ENCODE assay signal across 1 cellular context in the genomic region with DNA sequence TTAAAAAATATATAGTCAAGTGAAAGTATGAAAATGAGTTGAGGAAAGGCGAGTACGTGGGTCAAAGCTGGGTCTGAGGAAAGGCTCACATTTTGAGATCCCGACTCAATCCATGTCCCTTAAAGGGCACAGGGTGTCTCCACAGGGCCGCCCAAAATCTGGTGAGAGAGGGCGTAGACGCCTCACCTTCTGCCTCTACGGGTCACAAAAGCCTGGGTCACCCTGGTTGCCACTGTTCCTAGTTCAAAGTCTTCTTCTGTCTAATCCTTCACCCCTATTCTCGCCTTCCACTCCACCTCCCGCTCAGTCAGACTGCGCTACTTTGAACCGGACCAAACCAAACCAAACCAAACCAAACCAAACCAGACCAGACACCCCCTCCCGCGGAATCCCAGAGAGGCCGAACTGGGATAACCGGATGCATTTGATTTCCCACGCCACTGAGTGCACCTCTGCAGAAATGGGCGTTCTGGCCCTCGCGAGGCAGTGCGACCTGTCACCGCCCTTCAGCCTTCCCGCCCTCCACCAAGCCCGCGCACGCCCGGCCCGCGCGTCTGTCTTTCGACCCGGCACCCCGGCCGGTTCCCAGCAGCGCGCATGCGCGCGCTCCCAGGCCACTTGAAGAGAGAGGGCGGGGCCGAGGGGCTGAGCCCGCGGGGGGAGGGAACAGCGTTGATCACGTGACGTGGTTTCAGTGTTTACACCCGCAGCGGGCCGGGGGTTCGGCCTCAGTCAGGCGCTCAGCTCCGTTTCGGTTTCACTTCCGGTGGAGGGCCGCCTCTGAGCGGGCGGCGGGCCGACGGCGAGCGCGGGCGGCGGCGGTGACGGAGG.
TF ChIP-seq lines count a peak whose summit lies in the region.

Gene FMR1, plus strand, starts transcription at position 728 of the 831 bp plus-strand sequence. CDS start 261 bp downstream, outside the sequence.

TF ChIP-seq in HepG2, 621 proteins besides CTCF, POLR2A, EP300 and RAD21 (continued from another document and continues in another):
- TF ChIP-seq E2F1 (CRISPR knock-in tag; IDR thresholded peaks at IDR 0.05), result peak; percentile 77
- no peak for TF ChIP-seq ATF7 (IDR thresholded peaks at IDR 0.05)
- TF ChIP-seq ATF7 (CRISPR knock-in tag; IDR thresholded peaks at IDR 0.05), result no peak
- TF ChIP-seq HNRNPL (IDR thresholded peaks at IDR 0.05; ENCODE audit: low read depth, low read length), result no peak
- no peak for TF ChIP-seq MEF2D (CRISPR knock-in tag; IDR thresholded peaks at IDR 0.05)
- 0 out of 2 replicates have a peak, but pooled peaks have one; percentile 23 for TF ChIP-seq RARA (CRISPR knock-in tag; IDR thresholded peaks at IDR 0.05)
- peak; percentile 53; the same call in 1 of the 2 replicates for TF ChIP-seq ZNF605 (CRISPR knock-in tag; IDR thresholded peaks at IDR 0.05)
- 0 out of 2 replicates have a peak, but pooled peaks have one; percentile 47 for TF ChIP-seq ZNF564 (CRISPR knock-in tag; IDR thresholded peaks at IDR 0.05)
- no peak for TF ChIP-seq ZBTB21 (CRISPR knock-in tag; IDR thresholded peaks at IDR 0.05)
- 0 out of 2 replicates have a peak, but pooled peaks have one; percentile 32 for TF ChIP-seq ZNF446 (CRISPR knock-in tag; IDR thresholded peaks at IDR 0.05)
- no peak for TF ChIP-seq ZSCAN30 (CRISPR knock-in tag; IDR thresholded peaks at IDR 0.05)
- TF ChIP-seq HIC2 (CRISPR knock-in tag; IDR thresholded peaks at IDR 0.05; ENCODE audit: low read depth), result no peak
- no peak for TF ChIP-seq SOX6 (IDR thresholded peaks at IDR 0.05)
- 0 out of 2 replicates have a peak, but pooled peaks have one; percentile 22 for TF ChIP-seq SOX6 (CRISPR knock-in tag; IDR thresholded peaks at IDR 0.05)
- TF ChIP-seq, protein P1, sequence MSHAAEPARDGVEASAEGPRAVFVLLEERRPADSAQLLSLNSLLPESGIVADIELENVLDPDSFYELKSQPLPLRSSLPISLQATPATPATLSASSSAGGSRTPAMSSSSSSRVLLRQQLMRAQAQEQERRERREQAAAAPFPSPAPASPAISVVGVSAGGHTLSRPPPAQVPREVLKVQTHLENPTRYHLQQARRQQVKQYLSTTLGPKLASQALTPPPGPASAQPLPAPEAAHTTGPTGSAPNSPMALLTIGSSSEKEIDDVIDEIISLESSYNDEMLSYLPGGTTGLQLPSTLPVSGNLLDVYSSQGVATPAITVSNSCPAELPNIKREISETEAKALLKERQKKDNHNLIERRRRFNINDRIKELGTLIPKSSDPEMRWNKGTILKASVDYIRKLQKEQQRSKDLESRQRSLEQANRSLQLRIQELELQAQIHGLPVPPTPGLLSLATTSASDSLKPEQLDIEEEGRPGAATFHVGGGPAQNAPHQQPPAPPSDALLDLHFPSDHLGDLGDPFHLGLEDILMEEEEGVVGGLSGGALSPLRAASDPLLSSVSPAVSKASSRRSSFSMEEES (CRISPR knock-in tag; IDR thresholded peaks at IDR 0.05), result peak; percentile 88
- peak; percentile 35; the same call in 1 of the 2 replicates for TF ChIP-seq KDM2A (CRISPR knock-in tag; IDR thresholded peaks at IDR 0.05; ENCODE audit: borderline replicate concordance, low read depth)
- 0 out of 2 replicates have a peak, but pooled peaks have one; percentile 29 for TF ChIP-seq SIN3A (IDR thresholded peaks at IDR 0.05; ENCODE audit: borderline replicate concordance, low read depth, low read length)
- peak; percentile 79 for TF ChIP-seq FOXK2 (IDR thresholded peaks at IDR 0.05)
- 0 out of 2 replicates have a peak, but pooled peaks have one; percentile 35 for TF ChIP-seq ZMAT3 (CRISPR knock-in tag; conservative IDR thresholded peaks at IDR 0.05)
- TF ChIP-seq ZNF652 (CRISPR knock-in tag; IDR thresholded peaks at IDR 0.05; ENCODE audit: borderline replicate concordance, low read depth), result no peak
- peak; percentile 32; the same call in 1 of the 2 replicates for TF ChIP-seq ARID4A (CRISPR knock-in tag; IDR thresholded peaks at IDR 0.05; ENCODE audit: borderline replicate concordance)
- TF ChIP-seq ZNF350 (CRISPR knock-in tag; IDR thresholded peaks at IDR 0.05; ENCODE audit: borderline replicate concordance, low read depth), result 0 out of 2 replicates have a peak, but pooled peaks have one; percentile 35
- no peak for TF ChIP-seq SMARCE1 (IDR thresholded peaks at IDR 0.05; ENCODE audit: borderline replicate concordance)
- TF ChIP-seq, protein P2, sequence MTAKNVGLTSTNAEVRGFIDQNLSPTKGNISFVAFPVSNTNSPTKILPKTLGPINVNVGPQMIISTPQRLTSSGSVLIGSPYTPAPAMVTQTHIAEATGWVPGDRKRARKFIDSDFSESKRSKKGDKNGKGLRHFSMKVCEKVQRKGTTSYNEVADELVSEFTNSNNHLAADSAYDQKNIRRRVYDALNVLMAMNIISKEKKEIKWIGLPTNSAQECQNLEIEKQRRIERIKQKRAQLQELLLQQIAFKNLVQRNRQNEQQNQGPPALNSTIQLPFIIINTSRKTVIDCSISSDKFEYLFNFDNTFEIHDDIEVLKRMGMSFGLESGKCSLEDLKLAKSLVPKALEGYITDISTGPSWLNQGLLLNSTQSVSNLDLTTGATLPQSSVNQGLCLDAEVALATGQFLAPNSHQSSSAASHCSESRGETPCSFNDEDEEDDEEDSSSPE (CRISPR knock-in tag; IDR thresholded peaks at IDR 0.05), result peak; percentile 93
- TF ChIP-seq E2F2 (CRISPR knock-in tag; IDR thresholded peaks at IDR 0.05; ENCODE audit: borderline replicate concordance), result peak; percentile 68; the same call in 1 of the 2 replicates
- TF ChIP-seq POLR2AphosphoS5 (IDR thresholded peaks at IDR 0.05; ENCODE audit: low read depth, low read length), result peak; percentile 35; the same call in 1 of the 2 replicates
- no peak for TF ChIP-seq HMG20B (CRISPR knock-in tag; conservative IDR thresholded peaks at IDR 0.05)
- TF ChIP-seq, protein P3, sequence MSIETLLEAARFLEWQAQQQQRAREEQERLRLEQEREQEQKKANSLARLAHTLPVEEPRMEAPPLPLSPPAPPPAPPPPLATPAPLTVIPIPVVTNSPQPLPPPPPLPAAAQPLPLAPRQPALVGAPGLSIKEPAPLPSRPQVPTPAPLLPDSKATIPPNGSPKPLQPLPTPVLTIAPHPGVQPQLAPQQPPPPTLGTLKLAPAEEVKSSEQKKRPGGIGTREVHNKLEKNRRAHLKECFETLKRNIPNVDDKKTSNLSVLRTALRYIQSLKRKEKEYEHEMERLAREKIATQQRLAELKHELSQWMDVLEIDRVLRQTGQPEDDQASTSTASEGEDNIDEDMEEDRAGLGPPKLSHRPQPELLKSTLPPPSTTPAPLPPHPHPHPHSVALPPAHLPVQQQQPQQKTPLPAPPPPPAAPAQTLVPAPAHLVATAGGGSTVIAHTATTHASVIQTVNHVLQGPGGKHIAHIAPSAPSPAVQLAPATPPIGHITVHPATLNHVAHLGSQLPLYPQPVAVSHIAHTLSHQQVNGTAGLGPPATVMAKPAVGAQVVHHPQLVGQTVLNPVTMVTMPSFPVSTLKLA (IDR thresholded peaks at IDR 0.05), result peak; percentile 32; the same call in 1 of the 2 replicates
- TF ChIP-seq HNF1B (CRISPR knock-in tag; IDR thresholded peaks at IDR 0.05), result 0 out of 2 replicates have a peak, but pooled peaks have one; percentile 30
- TF ChIP-seq, protein P4, sequence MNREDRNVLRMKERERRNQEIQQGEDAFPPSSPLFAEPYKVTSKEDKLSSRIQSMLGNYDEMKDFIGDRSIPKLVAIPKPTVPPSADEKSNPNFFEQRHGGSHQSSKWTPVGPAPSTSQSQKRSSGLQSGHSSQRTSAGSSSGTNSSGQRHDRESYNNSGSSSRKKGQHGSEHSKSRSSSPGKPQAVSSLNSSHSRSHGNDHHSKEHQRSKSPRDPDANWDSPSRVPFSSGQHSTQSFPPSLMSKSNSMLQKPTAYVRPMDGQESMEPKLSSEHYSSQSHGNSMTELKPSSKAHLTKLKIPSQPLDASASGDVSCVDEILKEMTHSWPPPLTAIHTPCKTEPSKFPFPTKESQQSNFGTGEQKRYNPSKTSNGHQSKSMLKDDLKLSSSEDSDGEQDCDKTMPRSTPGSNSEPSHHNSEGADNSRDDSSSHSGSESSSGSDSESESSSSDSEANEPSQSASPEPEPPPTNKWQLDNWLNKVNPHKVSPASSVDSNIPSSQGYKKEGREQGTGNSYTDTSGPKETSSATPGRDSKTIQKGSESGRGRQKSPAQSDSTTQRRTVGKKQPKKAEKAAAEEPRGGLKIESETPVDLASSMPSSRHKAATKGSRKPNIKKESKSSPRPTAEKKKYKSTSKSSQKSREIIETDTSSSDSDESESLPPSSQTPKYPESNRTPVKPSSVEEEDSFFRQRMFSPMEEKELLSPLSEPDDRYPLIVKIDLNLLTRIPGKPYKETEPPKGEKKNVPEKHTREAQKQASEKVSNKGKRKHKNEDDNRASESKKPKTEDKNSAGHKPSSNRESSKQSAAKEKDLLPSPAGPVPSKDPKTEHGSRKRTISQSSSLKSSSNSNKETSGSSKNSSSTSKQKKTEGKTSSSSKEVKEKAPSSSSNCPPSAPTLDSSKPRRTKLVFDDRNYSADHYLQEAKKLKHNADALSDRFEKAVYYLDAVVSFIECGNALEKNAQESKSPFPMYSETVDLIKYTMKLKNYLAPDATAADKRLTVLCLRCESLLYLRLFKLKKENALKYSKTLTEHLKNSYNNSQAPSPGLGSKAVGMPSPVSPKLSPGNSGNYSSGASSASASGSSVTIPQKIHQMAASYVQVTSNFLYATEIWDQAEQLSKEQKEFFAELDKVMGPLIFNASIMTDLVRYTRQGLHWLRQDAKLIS (CRISPR knock-in tag; IDR thresholded peaks at IDR 0.05), result no peak
- peak; percentile 76; the same call in 1 of the 2 replicates for TF ChIP-seq KDM5B (CRISPR knock-in tag; IDR thresholded peaks at IDR 0.05; ENCODE audit: borderline replicate concordance)
- no peak for TF ChIP-seq HNRNPUL1 (IDR thresholded peaks at IDR 0.05; ENCODE audit: low read depth, low read length)
- no peak for TF ChIP-seq ZNF224 (CRISPR knock-in tag; IDR thresholded peaks at IDR 0.05)
